1 cellular context compared by ENCODE assay signal in the genomic region with DNA sequence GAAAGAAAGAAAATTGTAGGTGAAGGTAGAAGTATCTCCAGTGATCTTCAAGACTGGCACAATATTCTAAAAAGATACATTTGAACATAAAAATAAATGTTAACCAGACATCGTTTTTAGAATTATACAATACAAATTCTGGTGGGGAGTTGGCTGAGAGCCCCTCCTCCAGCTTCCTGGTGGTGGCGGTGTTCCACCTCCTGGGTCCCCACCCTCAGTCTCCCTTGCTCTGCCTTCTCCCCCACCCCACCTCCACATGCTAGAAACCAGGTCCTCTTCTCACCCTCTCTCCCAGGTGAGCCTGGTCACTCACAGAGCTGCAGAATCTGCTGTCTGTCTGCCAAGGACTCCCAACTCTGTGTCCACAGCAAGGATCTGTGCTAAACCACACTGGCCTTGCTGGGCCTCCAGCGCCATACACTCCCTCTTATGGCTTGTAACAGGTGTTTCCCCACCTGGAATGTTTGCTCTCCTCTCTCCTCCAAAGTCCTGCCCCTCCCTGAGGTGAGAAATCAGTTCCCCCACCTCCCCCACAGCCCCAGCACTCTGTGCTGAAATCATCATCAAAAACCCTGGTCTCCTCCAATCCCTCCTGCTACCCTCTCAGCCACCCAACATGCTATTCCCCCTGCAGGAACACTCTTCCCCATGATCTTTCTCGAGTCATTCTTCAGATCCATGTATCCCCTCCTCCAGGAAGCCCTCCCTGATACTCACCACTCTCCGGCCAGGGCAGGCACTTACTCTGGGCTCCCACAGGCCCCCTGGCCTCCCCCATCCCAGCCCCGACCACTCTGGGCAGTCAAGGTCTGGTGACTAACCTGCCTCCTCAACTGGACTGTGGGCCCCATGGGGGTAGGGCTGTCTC.
TF ChIP-seq lines count a peak whose summit lies in the region.

No MANE protein-coding gene starts in this region.

TF ChIP-seq in GM23338, 12 proteins besides CTCF, POLR2A, EP300 and RAD21 (continued from another document):
- TF ChIP-seq CREB1 (CRISPR knock-in tag; IDR thresholded peaks at IDR 0.05; ENCODE audit: low read depth) (no peak), NANOG (IDR thresholded peaks at IDR 0.05; ENCODE audit: borderline replicate concordance) (no peak)
